Comparison of ENCODE assay signal across 1 cellular context in the genomic region with DNA sequence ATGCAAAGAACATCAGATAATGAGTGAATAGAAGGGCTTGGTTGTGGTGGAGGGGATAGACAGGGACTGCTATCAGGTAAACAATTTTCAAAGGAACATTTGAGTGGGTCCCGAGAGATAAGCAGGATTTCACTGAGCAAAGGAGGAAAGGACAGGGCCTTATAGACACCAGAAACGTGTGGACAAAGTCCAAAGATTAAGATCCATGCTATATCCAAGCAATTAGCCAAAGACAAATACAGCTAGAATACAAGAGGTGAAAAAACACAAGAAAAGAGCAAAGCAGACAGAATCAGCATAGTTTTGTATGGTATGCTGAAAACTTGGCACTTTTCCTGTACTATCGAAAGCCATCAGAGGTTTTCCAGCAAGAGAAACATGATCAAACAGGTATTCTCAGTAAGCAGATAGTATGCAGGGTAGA.
TF ChIP-seq lines count a peak whose summit lies in the region.

No MANE protein-coding gene starts in this region.

TF ChIP-seq in HepG2, 621 proteins besides CTCF, POLR2A, EP300 and RAD21 (continued from another document and continues in another):
- TF ChIP-seq, protein P1, sequence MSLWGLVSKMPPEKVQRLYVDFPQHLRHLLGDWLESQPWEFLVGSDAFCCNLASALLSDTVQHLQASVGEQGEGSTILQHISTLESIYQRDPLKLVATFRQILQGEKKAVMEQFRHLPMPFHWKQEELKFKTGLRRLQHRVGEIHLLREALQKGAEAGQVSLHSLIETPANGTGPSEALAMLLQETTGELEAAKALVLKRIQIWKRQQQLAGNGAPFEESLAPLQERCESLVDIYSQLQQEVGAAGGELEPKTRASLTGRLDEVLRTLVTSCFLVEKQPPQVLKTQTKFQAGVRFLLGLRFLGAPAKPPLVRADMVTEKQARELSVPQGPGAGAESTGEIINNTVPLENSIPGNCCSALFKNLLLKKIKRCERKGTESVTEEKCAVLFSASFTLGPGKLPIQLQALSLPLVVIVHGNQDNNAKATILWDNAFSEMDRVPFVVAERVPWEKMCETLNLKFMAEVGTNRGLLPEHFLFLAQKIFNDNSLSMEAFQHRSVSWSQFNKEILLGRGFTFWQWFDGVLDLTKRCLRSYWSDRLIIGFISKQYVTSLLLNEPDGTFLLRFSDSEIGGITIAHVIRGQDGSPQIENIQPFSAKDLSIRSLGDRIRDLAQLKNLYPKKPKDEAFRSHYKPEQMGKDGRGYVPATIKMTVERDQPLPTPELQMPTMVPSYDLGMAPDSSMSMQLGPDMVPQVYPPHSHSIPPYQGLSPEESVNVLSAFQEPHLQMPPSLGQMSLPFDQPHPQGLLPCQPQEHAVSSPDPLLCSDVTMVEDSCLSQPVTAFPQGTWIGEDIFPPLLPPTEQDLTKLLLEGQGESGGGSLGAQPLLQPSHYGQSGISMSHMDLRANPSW (CRISPR knock-in tag; IDR thresholded peaks at IDR 0.05; ENCODE audit: borderline replicate concordance) = no peak
- no peak for TF ChIP-seq GATAD1 (CRISPR knock-in tag; IDR thresholded peaks at IDR 0.05)
- TF ChIP-seq, protein P2, sequence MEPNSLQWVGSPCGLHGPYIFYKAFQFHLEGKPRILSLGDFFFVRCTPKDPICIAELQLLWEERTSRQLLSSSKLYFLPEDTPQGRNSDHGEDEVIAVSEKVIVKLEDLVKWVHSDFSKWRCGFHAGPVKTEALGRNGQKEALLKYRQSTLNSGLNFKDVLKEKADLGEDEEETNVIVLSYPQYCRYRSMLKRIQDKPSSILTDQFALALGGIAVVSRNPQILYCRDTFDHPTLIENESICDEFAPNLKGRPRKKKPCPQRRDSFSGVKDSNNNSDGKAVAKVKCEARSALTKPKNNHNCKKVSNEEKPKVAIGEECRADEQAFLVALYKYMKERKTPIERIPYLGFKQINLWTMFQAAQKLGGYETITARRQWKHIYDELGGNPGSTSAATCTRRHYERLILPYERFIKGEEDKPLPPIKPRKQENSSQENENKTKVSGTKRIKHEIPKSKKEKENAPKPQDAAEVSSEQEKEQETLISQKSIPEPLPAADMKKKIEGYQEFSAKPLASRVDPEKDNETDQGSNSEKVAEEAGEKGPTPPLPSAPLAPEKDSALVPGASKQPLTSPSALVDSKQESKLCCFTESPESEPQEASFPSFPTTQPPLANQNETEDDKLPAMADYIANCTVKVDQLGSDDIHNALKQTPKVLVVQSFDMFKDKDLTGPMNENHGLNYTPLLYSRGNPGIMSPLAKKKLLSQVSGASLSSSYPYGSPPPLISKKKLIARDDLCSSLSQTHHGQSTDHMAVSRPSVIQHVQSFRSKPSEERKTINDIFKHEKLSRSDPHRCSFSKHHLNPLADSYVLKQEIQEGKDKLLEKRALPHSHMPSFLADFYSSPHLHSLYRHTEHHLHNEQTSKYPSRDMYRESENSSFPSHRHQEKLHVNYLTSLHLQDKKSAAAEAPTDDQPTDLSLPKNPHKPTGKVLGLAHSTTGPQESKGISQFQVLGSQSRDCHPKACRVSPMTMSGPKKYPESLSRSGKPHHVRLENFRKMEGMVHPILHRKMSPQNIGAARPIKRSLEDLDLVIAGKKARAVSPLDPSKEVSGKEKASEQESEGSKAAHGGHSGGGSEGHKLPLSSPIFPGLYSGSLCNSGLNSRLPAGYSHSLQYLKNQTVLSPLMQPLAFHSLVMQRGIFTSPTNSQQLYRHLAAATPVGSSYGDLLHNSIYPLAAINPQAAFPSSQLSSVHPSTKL (CRISPR knock-in tag; IDR thresholded peaks at IDR 0.05) = peak; percentile 72
- TF ChIP-seq, protein P3, sequence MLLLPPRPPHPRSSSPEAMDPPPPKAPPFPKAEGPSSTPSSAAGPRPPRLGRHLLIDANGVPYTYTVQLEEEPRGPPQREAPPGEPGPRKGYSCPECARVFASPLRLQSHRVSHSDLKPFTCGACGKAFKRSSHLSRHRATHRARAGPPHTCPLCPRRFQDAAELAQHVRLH (CRISPR knock-in tag; IDR thresholded peaks at IDR 0.05; ENCODE audit: borderline replicate concordance, low read depth) = no peak
- TF ChIP-seq ZNF260 (CRISPR knock-in tag; IDR thresholded peaks at IDR 0.05; ENCODE audit: borderline replicate concordance, low read depth) = no peak
- TF ChIP-seq MED1 (CRISPR knock-in tag; IDR thresholded peaks at IDR 0.05) = peak; percentile 50; the same call in 1 of the 2 replicates
- TF ChIP-seq ZNF160 (CRISPR knock-in tag; IDR thresholded peaks at IDR 0.05) = no peak
- TF ChIP-seq, protein P4, sequence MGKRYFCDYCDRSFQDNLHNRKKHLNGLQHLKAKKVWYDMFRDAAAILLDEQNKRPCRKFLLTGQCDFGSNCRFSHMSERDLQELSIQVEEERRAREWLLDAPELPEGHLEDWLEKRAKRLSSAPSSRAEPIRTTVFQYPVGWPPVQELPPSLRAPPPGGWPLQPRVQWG (CRISPR knock-in tag; IDR thresholded peaks at IDR 0.05; ENCODE audit: borderline replicate concordance, low read depth) = no peak
- no peak for TF ChIP-seq ZNF678 (CRISPR knock-in tag; IDR thresholded peaks at IDR 0.05)
- no peak for TF ChIP-seq SOX13 (IDR thresholded peaks at IDR 0.05)
- TF ChIP-seq SOX13 (CRISPR knock-in tag; conservative IDR thresholded peaks at IDR 0.05 in 1 of 2, IDR thresholded peaks at IDR 0.05 in 1 of 2) = peak in 1 of 2 experiments; percentile 80; a peak in 2 of 4 replicates
- TF ChIP-seq FOXP1 (IDR thresholded peaks at IDR 0.05) = no peak
- peak; percentile 61; the same call in 1 of the 2 replicates for TF ChIP-seq FOXP1 (CRISPR knock-in tag; IDR thresholded peaks at IDR 0.05)
- TF ChIP-seq, protein P5, sequence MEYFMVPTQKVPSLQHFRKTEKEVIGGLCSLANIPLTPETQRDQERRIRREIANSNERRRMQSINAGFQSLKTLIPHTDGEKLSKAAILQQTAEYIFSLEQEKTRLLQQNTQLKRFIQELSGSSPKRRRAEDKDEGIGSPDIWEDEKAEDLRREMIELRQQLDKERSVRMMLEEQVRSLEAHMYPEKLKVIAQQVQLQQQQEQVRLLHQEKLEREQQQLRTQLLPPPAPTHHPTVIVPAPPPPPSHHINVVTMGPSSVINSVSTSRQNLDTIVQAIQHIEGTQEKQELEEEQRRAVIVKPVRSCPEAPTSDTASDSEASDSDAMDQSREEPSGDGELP (IDR thresholded peaks at IDR 0.05; ENCODE audit: borderline replicate concordance, low read depth) = no peak
- peak; percentile 0; the same call in 1 of the 2 replicates for TF ChIP-seq ZNF121 (CRISPR knock-in tag; IDR thresholded peaks at IDR 0.05)
- TF ChIP-seq SAP130 (CRISPR knock-in tag; IDR thresholded peaks at IDR 0.05; ENCODE audit: low read depth) = 0 out of 2 replicates have a peak, but pooled peaks have one; percentile 16
- TF ChIP-seq ZNF75D (CRISPR knock-in tag; IDR thresholded peaks at IDR 0.05; ENCODE audit: borderline replicate concordance) = no peak
- TF ChIP-seq JARID2 (CRISPR knock-in tag; IDR thresholded peaks at IDR 0.05; ENCODE audit: insufficient replicate concordance) = no peak
- no peak for TF ChIP-seq ZFP82 (CRISPR knock-in tag; IDR thresholded peaks at IDR 0.05; ENCODE audit: borderline replicate concordance)
- TF ChIP-seq RCOR2 (CRISPR knock-in tag; IDR thresholded peaks at IDR 0.05) = peak; percentile 38; the same call in 1 of the 2 replicates
- TF ChIP-seq, protein P6, sequence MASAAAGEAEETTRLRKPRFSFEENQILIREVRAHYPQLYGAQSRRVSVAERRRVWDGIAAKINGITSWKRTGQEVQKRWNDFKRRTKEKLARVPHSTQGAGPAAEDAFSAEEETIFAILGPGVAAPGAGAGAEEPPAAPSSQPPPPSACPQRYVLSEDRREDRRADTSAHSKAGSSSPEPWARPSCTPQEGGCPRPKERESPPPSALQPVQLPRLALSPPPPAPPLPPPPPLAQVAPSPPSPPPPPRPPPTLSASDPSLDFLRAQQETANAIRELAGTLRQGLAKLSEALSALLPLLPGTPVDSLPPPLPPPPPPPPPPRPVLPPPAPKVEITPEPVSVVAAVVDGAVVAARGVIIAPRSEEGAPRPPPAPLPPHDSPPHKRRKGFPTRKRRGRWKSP (CRISPR knock-in tag; IDR thresholded peaks at IDR 0.05) = no peak
- TF ChIP-seq HNF4A (CRISPR knock-in tag; IDR thresholded peaks at IDR 0.05) = peak; percentile 91
- no peak for TF ChIP-seq ZNF7 (CRISPR knock-in tag; IDR thresholded peaks at IDR 0.05)
- no peak for TF ChIP-seq REL (CRISPR knock-in tag; conservative IDR thresholded peaks at IDR 0.05)
- TF ChIP-seq, protein P7, sequence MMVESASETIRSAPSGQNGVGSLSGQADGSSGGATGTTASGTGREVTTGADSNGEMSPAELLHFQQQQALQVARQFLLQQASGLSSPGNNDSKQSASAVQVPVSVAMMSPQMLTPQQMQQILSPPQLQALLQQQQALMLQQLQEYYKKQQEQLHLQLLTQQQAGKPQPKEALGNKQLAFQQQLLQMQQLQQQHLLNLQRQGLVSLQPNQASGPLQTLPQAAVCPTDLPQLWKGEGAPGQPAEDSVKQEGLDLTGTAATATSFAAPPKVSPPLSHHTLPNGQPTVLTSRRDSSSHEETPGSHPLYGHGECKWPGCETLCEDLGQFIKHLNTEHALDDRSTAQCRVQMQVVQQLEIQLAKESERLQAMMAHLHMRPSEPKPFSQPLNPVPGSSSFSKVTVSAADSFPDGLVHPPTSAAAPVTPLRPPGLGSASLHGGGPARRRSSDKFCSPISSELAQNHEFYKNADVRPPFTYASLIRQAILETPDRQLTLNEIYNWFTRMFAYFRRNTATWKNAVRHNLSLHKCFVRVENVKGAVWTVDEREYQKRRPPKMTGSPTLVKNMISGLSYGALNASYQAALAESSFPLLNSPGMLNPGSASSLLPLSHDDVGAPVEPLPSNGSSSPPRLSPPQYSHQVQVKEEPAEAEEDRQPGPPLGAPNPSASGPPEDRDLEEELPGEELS (CRISPR knock-in tag; IDR thresholded peaks at IDR 0.05) = peak; percentile 69; the same call in 1 of the 2 replicates
- TF ChIP-seq ZSCAN31 (CRISPR knock-in tag; IDR thresholded peaks at IDR 0.05; ENCODE audit: low read depth) = no peak
- no peak for TF ChIP-seq ZNF709 (CRISPR knock-in tag; IDR thresholded peaks at IDR 0.05)
- TF ChIP-seq ZNF460 (CRISPR knock-in tag; IDR thresholded peaks at IDR 0.05; ENCODE audit: borderline replicate concordance) = no peak
- TF ChIP-seq ATRX (CRISPR knock-in tag; IDR thresholded peaks at IDR 0.05; ENCODE audit: borderline replicate concordance) = no peak
- 0 out of 4 replicates have a peak, but pooled peaks of 1 of the 2 experiments have one; percentile 20 for TF ChIP-seq MAFK (conservative IDR thresholded peaks at IDR 0.05 in 1 of 2, IDR thresholded peaks at IDR 0.05 in 1 of 2; ENCODE audit: low read length in 2 of 2)
- no peak for TF ChIP-seq MAF1 (CRISPR knock-in tag; IDR thresholded peaks at IDR 0.05; ENCODE audit: borderline replicate concordance)
- no peak for TF ChIP-seq JUNB (CRISPR knock-in tag; IDR thresholded peaks at IDR 0.05; ENCODE audit: borderline replicate concordance)
- TF ChIP-seq ZNF367 (CRISPR knock-in tag; IDR thresholded peaks at IDR 0.05; ENCODE audit: borderline replicate concordance) = no peak
- TF ChIP-seq ZNF674 (CRISPR knock-in tag; IDR thresholded peaks at IDR 0.05; ENCODE audit: low read depth) = no peak
- peak; percentile 37; the same call in 1 of the 2 replicates for TF ChIP-seq MAFF (IDR thresholded peaks at IDR 0.05; ENCODE audit: low read depth, low read length)
- TF ChIP-seq ZNF138 (CRISPR knock-in tag; IDR thresholded peaks at IDR 0.05; ENCODE audit: low read depth) = no peak
- TF ChIP-seq ZNF235 (CRISPR knock-in tag; IDR thresholded peaks at IDR 0.05; ENCODE audit: borderline replicate concordance) = no peak
- TF ChIP-seq, protein P8, sequence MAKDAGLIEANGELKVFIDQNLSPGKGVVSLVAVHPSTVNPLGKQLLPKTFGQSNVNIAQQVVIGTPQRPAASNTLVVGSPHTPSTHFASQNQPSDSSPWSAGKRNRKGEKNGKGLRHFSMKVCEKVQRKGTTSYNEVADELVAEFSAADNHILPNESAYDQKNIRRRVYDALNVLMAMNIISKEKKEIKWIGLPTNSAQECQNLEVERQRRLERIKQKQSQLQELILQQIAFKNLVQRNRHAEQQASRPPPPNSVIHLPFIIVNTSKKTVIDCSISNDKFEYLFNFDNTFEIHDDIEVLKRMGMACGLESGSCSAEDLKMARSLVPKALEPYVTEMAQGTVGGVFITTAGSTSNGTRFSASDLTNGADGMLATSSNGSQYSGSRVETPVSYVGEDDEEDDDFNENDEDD (CRISPR knock-in tag; IDR thresholded peaks at IDR 0.05; ENCODE audit: borderline replicate concordance) = no peak
- TF ChIP-seq ZFP62 (CRISPR knock-in tag; IDR thresholded peaks at IDR 0.05) = no peak
- no peak for TF ChIP-seq ZSCAN22 (CRISPR knock-in tag; IDR thresholded peaks at IDR 0.05)
- TF ChIP-seq CREB1 (IDR thresholded peaks at IDR 0.05) = no peak
- 0 out of 2 replicates have a peak, but pooled peaks have one; percentile 27 for TF ChIP-seq CREB1 (CRISPR knock-in tag; IDR thresholded peaks at IDR 0.05)
- no peak for TF ChIP-seq PHF21A (CRISPR knock-in tag; IDR thresholded peaks at IDR 0.05)
- TF ChIP-seq HMGA1 (CRISPR knock-in tag; conservative IDR thresholded peaks at IDR 0.05) = no peak
- no peak for TF ChIP-seq STAT5B (CRISPR knock-in tag; IDR thresholded peaks at IDR 0.05)
- no peak for TF ChIP-seq NFE2L2 (IDR thresholded peaks at IDR 0.05; ENCODE audit: low read length)
- TF ChIP-seq, protein P9, sequence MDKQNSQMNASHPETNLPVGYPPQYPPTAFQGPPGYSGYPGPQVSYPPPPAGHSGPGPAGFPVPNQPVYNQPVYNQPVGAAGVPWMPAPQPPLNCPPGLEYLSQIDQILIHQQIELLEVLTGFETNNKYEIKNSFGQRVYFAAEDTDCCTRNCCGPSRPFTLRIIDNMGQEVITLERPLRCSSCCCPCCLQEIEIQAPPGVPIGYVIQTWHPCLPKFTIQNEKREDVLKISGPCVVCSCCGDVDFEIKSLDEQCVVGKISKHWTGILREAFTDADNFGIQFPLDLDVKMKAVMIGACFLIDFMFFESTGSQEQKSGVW (CRISPR knock-in tag; IDR thresholded peaks at IDR 0.05; ENCODE audit: borderline replicate concordance) = no peak
- peak; percentile 61; the same call in 1 of the 2 replicates for TF ChIP-seq CREM (IDR thresholded peaks at IDR 0.05)
- TF ChIP-seq CREM (CRISPR knock-in tag; IDR thresholded peaks at IDR 0.05) = no peak
- TF ChIP-seq ISL2 (CRISPR knock-in tag; IDR thresholded peaks at IDR 0.05) = peak; percentile 89
- TF ChIP-seq, protein P10, sequence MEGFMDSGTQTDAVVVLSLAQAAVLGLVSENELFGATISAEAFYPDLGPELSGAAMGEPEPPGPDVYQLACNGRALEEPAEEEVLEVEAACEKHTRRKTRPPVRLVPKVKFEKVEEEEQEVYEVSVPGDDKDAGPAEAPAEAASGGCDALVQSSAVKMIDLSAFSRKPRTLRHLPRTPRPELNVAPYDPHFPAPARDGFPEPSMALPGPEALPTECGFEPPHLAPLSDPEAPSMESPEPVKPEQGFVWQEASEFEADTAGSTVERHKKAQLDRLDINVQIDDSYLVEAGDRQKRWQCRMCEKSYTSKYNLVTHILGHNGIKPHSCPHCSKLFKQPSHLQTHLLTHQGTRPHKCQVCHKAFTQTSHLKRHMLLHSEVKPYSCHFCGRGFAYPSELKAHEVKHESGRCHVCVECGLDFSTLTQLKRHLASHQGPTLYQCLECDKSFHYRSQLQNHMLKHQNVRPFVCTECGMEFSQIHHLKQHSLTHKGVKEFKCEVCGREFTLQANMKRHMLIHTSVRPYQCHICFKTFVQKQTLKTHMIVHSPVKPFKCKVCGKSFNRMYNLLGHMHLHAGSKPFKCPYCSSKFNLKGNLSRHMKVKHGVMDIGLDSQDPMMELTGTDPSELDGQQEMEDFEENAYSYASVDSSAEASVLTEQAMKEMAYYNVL (CRISPR knock-in tag; IDR thresholded peaks at IDR 0.05; ENCODE audit: borderline replicate concordance) = peak; percentile 59; the same call in 1 of the 2 replicates
